10 cellular contexts compared by ENCODE assay signal in genomic region chr4:76211769-76212168, GRCh38. TPM values are rescaled to one million over a fixed set of nuclear protein-coding genes. Genes with fewer than 3 reads are reported as not detected.
A peak's percentile ranks its signal among the peaks of the same experiment; 100 is the strongest.
DNase-seq lines count a peak whose midpoint lies in the region; ATAC-seq, FAIRE-seq and TF ChIP-seq lines count a peak whose summit lies in the region.
"Had no signal": no experiment of that assay in that cellular context is flagged by ENCODE, and none has a peak within 500 bp of the region (broad histone marks: within the 10 kb centered on the region; RNA-seq: fewer than 3 reads in every experiment).

No MANE protein-coding gene starts in this region.

- H4K20me1 ChIP-seq in OCI-LY3 (ENCODE audit: insufficient read depth, low read length), result peaks cover 5% of the 10 kb centered on the region
- H4K20me1 ChIP-seq in neural cell (ENCODE audit: insufficient read depth), result no peaks in the 10 kb centered on the region

- peaks cover 21% of the 10 kb centered on the region for H3K27me3 ChIP-seq in OCI-LY3 (ENCODE audit: low read depth, low read length)
- no peaks in the 10 kb centered on the region for H3K27me3 ChIP-seq in neural cell (ENCODE audit: insufficient read depth, low read depth, low read length)

- no peaks in the 10 kb centered on the region for H3K36me3 ChIP-seq in OCI-LY3 (replicated peaks; ENCODE audit: low read depth, low read length)
- H3K36me3 ChIP-seq in neural cell (ENCODE audit: insufficient read depth, low read length), result peaks cover 13% of the 10 kb centered on the region

- H3K4me1 ChIP-seq in A549, result peaks cover 41% of the 10 kb centered on the region
- peaks cover 44% of the 10 kb centered on the region for H3K4me1 ChIP-seq in OCI-LY3 (ENCODE audit: low read length)

- 60% methylated on average over 2 of the region's 2 CpGs for WGBS in A549 (ENCODE audit: missing lambda C conversion rate)

- no peak for TF ChIP-seq POLR2A in A549 (IDR thresholded peaks at IDR 0.05; ENCODE audit: low read length)

- H2AFZ ChIP-seq in OCI-LY3 (ENCODE audit: low read depth, low read length) (no peak overlapping the region), neural cell (ENCODE audit: low read depth, low read length) (no peak overlapping the region)

- TF ChIP-seq RAD21 in A549 (conservative IDR thresholded peaks at IDR 0.05 in 1 of 2, IDR thresholded peaks at IDR 0.05 in 1 of 2) (no peak), neural cell (conservative IDR thresholded peaks at IDR 0.05) (no peak)

- H3K4me3 ChIP-seq in A549 (no peak overlapping the region), OCI-LY3 (ENCODE audit: low read length) (no peak overlapping the region), neural cell (ENCODE audit: low read length) (peak overlapping the region; percentile 92)

- POLR2A ChIA-PET in A549 (lab: Yijun Ruan, JAX), result no interaction called here

- FAIRE-seq in A549 (lab: Jason Lieb, UNC), result no peak

- H3K9me3 ChIP-seq in A549, result no peaks in the 10 kb centered on the region
- no peaks in the 10 kb centered on the region for H3K9me3 ChIP-seq in OCI-LY3 (ENCODE audit: insufficient read depth, low read length)
- H3K9me3 ChIP-seq in neural cell (ENCODE audit: low read length), result no peaks in the 10 kb centered on the region

- no peaks in the 10 kb centered on the region for H3K9me2 ChIP-seq in neural cell (ENCODE audit: insufficient read depth, low read length)

- H3K27ac ChIP-seq in A549, result peak overlapping the region in 1 of 2 experiments; percentile 99; a peak in 2 of 6 replicates
- no peak overlapping the region for H3K27ac ChIP-seq in OCI-LY3 (ENCODE audit: low read length)
- H3K27ac ChIP-seq in epithelial cell of prostate, result peak overlapping the region; percentile 87
- peak overlapping the region; percentile 92 for H3K27ac ChIP-seq in neural cell (ENCODE audit: low read length)

- CTCF ChIA-PET in A549 (lab: Yijun Ruan, JAX), result interaction anchor here (2.9 kb wide), 1 partner anchor 32 kb away, joined by 18 read pairs; no protein-coding TSS in a partner anchor

- TF ChIP-seq EP300 in A549 (IDR thresholded peaks at IDR 0.05) (no peak), neural cell (conservative IDR thresholded peaks at IDR 0.05; ENCODE audit: poor library complexity, severe bottlenecking) (no peak)

- no peak for DNase-seq in A549 (ENCODE audit: low read depth in 1 of 2, low spot score in 1 of 2)
- DNase-seq in epithelial cell of prostate (ENCODE audit: low read depth, low spot score), result no peak
- no peak for DNase-seq in GM19238 (ENCODE audit: insufficient read length, low spot score)
- DNase-seq in NOMO-1 (lab: John Stamatoyannopoulos, UW; ENCODE audit: unreplicated experiment in 2 of 2), result no peak
- DNase-seq in NCI-H748 (lab: John Stamatoyannopoulos, UW; ENCODE audit: unreplicated experiment), result no peak
- DNase-seq: COR-L47, NCI-H510A had no signal

- no peaks in the 10 kb centered on the region for H3F3A ChIP-seq in neural cell (ENCODE audit: insufficient read depth, low read length, poor library complexity, severe bottlenecking)

- no peak for TF ChIP-seq CTCF in A549 (IDR thresholded peaks at IDR 0.05)
- no peak for TF ChIP-seq CTCF in OCI-LY3 (IDR thresholded peaks at IDR 0.05; ENCODE audit: low read depth, low read length)
- TF ChIP-seq CTCF in neural cell (IDR thresholded peaks at IDR 0.05; ENCODE audit: poor library complexity, severe bottlenecking), result no peak

- H3K79me2 ChIP-seq in OCI-LY3 (ENCODE audit: low read length), result no peaks in the 10 kb centered on the region
- H3K79me2 ChIP-seq in neural cell (replicated peaks; ENCODE audit: insufficient read depth, low read length), result peaks cover 61% of the 10 kb centered on the region

- H3K9ac ChIP-seq in OCI-LY3 (ENCODE audit: low read length), result no peak overlapping the region
- H3K9ac ChIP-seq in neural cell (ENCODE audit: low read length), result peak overlapping the region; percentile 92

- H3K4me2 ChIP-seq in A549 (peak overlapping the region; percentile 98), OCI-LY3 (ENCODE audit: low read length) (0 out of 2 replicates have a peak overlapping the region, but pooled peaks have one; percentile 96), neural cell (ENCODE audit: low read length) (peak overlapping the region; percentile 92)

- no peak for ATAC-seq in A549
- no peak for ATAC-seq in GM19395 (IDR thresholded peaks at IDR 0.05; ENCODE audit: unreplicated experiment)

TF ChIP-seq in A549, 52 proteins besides CTCF, POLR2A, EP300 and RAD21:
- TF ChIP-seq KDM1A (IDR thresholded peaks at IDR 0.05; ENCODE audit: low read depth) (no peak), NFE2L2 (conservative IDR thresholded peaks at IDR 0.05; ENCODE audit: low read length) (no peak)

TF ChIP-seq in neural cell, 6 proteins besides CTCF, POLR2A, EP300 and RAD21:
- no peak for TF ChIP-seq EZH2 (IDR thresholded peaks at IDR 0.05; ENCODE audit: borderline replicate concordance, insufficient read depth, low read length, poor library complexity, severe bottlenecking)
- no peak for TF ChIP-seq REST (IDR thresholded peaks at IDR 0.05; ENCODE audit: borderline replicate concordance)
- no peak for TF ChIP-seq POLR2AphosphoS5 (IDR thresholded peaks at IDR 0.05)
- TF ChIP-seq SMC3 (conservative IDR thresholded peaks at IDR 0.05; ENCODE audit: poor library complexity), result no peak
- TF ChIP-seq TAF1 (IDR thresholded peaks at IDR 0.05; ENCODE audit: low read depth), result no peak
- TF ChIP-seq MXI1 (conservative IDR thresholded peaks at IDR 0.05; ENCODE audit: poor library complexity, severe bottlenecking), result no peak

RNA-seq across cellular contexts. Expression of gene SCARB2, which starts 1.9 kb away (rescaled TPM):
- polyA plus RNA-seq in A549 (2011; rRNA removed), result 65.4 and 73.4 TPM in 2 replicates
- polyA plus RNA-seq in A549 (2012; cell fraction: cytosol; rRNA removed), result 14.4 and 15.0 TPM in 2 replicates
- 11.6 and 16.1 TPM in 2 replicates for polyA plus RNA-seq in A549 (2012; cell fraction: nucleus; rRNA removed)
- 44.3 to 48.8 TPM (median 47.2 TPM) in 3 replicates for polyA plus RNA-seq in A549 (2017; fragmentation: RNase III; extraction: RNeasy Plus Mini Kit Qiagen cat#74134 plus additional on column Dnase treatment)
- polyA minus RNA-seq in A549 (2011; rRNA and poly(A)+ RNA removed), result 65.3 and 65.8 TPM in 2 replicates
- 235 and 256 TPM in 2 replicates for polyA plus RNA-seq in neural cell
- polyA minus RNA-seq in neural cell, result 321 and 369 TPM in 2 replicates

RNA-seq across cellular contexts. Expression of gene FAM47E, which starts 39.8 kb away (rescaled TPM):
- polyA plus RNA-seq in A549 (2011; rRNA removed), result 0.65 and 0.85 TPM in 2 replicates
- 0.10 and 0.20 TPM in 2 replicates for polyA plus RNA-seq in A549 (2012; cell fraction: cytosol; rRNA removed)
- polyA plus RNA-seq in A549 (2012; cell fraction: nucleus; rRNA removed), result 0.02 TPM in 1 of 2 replicates, not detected in the other
- polyA plus RNA-seq in A549 (2017; fragmentation: RNase III; extraction: RNeasy Plus Mini Kit Qiagen cat#74134 plus additional on column Dnase treatment), result 0.08 to 0.26 TPM (median 0.23 TPM) in 3 replicates
- 0.08 and 0.19 TPM in 2 replicates for polyA minus RNA-seq in A549 (2011; rRNA and poly(A)+ RNA removed)
- 2.9 and 3.7 TPM in 2 replicates for polyA plus RNA-seq in neural cell
- 2.7 and 4.1 TPM in 2 replicates for polyA minus RNA-seq in neural cell
